1 cellular context compared by ENCODE assay signal in the genomic region with DNA sequence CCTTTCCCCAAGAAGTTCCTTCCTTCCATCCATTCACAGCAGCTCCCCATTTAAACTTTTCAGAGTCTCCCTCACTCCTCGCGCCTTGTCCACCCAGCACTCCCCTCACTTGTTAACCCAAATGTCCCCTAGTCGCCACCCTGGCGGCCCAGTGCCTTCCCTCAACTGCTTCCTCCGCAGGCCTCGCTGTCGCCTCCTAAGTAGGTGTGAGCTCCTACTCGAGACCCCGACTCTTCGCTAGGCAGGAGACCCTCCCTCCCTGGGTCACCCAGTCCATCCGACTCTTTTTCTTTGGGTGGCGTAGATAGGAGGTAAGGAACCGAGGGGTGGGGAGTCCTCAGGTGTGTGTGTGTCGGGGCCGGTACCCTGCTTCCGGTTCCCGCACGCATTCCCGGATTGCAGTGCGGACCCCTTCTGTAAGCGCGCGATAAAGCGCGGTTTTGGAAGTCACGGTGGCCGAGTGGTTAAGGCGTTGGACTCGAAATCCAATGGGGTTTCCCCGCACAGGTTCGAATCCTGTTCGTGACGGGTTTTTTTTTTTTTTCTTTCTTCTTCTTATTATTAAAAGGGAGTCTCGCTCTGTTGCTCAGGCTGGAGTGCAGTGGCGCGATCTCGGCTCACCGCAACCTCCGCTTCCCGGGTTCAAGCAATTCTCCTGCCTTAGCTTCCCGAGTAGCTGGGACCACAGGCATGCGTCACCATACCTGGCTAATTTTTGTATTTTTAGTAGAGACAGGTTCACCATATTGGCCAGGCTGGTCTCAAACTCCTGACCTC.
TF ChIP-seq lines count a peak whose summit lies in the region.

No MANE protein-coding gene starts in this region.

TF ChIP-seq in HepG2, 621 proteins besides CTCF, POLR2A, EP300 and RAD21 (continued from another document and continues in another):
- TF ChIP-seq, protein P1, sequence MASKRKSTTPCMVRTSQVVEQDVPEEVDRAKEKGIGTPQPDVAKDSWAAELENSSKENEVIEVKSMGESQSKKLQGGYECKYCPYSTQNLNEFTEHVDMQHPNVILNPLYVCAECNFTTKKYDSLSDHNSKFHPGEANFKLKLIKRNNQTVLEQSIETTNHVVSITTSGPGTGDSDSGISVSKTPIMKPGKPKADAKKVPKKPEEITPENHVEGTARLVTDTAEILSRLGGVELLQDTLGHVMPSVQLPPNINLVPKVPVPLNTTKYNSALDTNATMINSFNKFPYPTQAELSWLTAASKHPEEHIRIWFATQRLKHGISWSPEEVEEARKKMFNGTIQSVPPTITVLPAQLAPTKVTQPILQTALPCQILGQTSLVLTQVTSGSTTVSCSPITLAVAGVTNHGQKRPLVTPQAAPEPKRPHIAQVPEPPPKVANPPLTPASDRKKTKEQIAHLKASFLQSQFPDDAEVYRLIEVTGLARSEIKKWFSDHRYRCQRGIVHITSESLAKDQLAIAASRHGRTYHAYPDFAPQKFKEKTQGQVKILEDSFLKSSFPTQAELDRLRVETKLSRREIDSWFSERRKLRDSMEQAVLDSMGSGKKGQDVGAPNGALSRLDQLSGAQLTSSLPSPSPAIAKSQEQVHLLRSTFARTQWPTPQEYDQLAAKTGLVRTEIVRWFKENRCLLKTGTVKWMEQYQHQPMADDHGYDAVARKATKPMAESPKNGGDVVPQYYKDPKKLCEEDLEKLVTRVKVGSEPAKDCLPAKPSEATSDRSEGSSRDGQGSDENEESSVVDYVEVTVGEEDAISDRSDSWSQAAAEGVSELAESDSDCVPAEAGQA (IDR thresholded peaks at IDR 0.05; ENCODE audit: low read depth): no peak
- TF ChIP-seq, protein P1 (CRISPR knock-in tag; IDR thresholded peaks at IDR 0.05; ENCODE audit: borderline replicate concordance): 0 out of 2 replicates have a peak, but pooled peaks have one; percentile 22
- TF ChIP-seq ZNF451 (CRISPR knock-in tag; IDR thresholded peaks at IDR 0.05) (peak; percentile 75; the same call in 1 of the 2 replicates), ZNF292 (CRISPR knock-in tag; IDR thresholded peaks at IDR 0.05; ENCODE audit: borderline replicate concordance, low read depth) (no peak; the same call in 1 of the 2 replicates), ZNF564 (CRISPR knock-in tag; IDR thresholded peaks at IDR 0.05) (no peak), SALL2 (CRISPR knock-in tag; IDR thresholded peaks at IDR 0.05) (no peak), GATAD1 (CRISPR knock-in tag; IDR thresholded peaks at IDR 0.05) (peak; percentile 71), KLF16 (CRISPR knock-in tag; IDR thresholded peaks at IDR 0.05) (0 out of 4 replicates have a peak, but pooled peaks of 1 of the 2 experiments have one; percentile 34), FOXK1 (CRISPR knock-in tag; IDR thresholded peaks at IDR 0.05; ENCODE audit: borderline replicate concordance, low read depth) (peak; percentile 42; the same call in 1 of the 2 replicates), SMAD3 (CRISPR knock-in tag; IDR thresholded peaks at IDR 0.05) (peak; percentile 93; the same call in 1 of the 2 replicates), BCL6 (CRISPR knock-in tag; IDR thresholded peaks at IDR 0.05) (no peak), ZNF24 (IDR thresholded peaks at IDR 0.05) (peak; percentile 91), TEAD2 (CRISPR knock-in tag; IDR thresholded peaks at IDR 0.05) (no peak), ZNF567 (CRISPR knock-in tag; IDR thresholded peaks at IDR 0.05; ENCODE audit: borderline replicate concordance) (0 out of 2 replicates have a peak, but pooled peaks have one; percentile 74), MTA1 (CRISPR knock-in tag; IDR thresholded peaks at IDR 0.05; ENCODE audit: borderline replicate concordance) (peak; percentile 74; the same call in 1 of the 2 replicates), ZNF792 (CRISPR knock-in tag; IDR thresholded peaks at IDR 0.05) (no peak), ATM (IDR thresholded peaks at IDR 0.05; ENCODE audit: borderline replicate concordance) (no peak), RXRA (CRISPR knock-in tag; IDR thresholded peaks at IDR 0.05) (no peak), ZNF7 (CRISPR knock-in tag; IDR thresholded peaks at IDR 0.05) (no peak), ZNF891 (CRISPR knock-in tag; IDR thresholded peaks at IDR 0.05) (0 out of 2 replicates have a peak, but pooled peaks have one; percentile 65)
- TF ChIP-seq, protein P2, sequence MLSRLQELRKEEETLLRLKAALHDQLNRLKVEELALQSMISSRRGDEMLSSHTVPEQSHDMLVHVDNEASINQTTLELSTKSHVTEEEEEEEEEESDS (CRISPR knock-in tag; IDR thresholded peaks at IDR 0.05; ENCODE audit: borderline replicate concordance): no peak
- TF ChIP-seq, protein P3, sequence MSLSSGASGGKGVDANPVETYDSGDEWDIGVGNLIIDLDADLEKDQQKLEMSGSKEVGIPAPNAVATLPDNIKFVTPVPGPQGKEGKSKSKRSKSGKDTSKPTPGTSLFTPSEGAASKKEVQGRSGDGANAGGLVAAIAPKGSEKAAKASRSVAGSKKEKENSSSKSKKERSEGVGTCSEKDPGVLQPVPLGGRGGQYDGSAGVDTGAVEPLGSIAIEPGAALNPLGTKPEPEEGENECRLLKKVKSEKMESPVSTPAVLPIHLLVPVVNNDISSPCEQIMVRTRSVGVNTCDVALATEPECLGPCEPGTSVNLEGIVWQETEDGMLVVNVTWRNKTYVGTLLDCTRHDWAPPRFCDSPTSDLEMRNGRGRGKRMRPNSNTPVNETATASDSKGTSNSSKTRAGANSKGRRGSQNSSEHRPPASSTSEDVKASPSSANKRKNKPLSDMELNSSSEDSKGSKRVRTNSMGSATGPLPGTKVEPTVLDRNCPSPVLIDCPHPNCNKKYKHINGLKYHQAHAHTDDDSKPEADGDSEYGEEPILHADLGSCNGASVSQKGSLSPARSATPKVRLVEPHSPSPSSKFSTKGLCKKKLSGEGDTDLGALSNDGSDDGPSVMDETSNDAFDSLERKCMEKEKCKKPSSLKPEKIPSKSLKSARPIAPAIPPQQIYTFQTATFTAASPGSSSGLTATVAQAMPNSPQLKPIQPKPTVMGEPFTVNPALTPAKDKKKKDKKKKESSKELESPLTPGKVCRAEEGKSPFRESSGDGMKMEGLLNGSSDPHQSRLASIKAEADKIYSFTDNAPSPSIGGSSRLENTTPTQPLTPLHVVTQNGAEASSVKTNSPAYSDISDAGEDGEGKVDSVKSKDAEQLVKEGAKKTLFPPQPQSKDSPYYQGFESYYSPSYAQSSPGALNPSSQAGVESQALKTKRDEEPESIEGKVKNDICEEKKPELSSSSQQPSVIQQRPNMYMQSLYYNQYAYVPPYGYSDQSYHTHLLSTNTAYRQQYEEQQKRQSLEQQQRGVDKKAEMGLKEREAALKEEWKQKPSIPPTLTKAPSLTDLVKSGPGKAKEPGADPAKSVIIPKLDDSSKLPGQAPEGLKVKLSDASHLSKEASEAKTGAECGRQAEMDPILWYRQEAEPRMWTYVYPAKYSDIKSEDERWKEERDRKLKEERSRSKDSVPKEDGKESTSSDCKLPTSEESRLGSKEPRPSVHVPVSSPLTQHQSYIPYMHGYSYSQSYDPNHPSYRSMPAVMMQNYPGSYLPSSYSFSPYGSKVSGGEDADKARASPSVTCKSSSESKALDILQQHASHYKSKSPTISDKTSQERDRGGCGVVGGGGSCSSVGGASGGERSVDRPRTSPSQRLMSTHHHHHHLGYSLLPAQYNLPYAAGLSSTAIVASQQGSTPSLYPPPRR (CRISPR knock-in tag; IDR thresholded peaks at IDR 0.05; ENCODE audit: borderline replicate concordance): no peak
- TF ChIP-seq, protein P4, sequence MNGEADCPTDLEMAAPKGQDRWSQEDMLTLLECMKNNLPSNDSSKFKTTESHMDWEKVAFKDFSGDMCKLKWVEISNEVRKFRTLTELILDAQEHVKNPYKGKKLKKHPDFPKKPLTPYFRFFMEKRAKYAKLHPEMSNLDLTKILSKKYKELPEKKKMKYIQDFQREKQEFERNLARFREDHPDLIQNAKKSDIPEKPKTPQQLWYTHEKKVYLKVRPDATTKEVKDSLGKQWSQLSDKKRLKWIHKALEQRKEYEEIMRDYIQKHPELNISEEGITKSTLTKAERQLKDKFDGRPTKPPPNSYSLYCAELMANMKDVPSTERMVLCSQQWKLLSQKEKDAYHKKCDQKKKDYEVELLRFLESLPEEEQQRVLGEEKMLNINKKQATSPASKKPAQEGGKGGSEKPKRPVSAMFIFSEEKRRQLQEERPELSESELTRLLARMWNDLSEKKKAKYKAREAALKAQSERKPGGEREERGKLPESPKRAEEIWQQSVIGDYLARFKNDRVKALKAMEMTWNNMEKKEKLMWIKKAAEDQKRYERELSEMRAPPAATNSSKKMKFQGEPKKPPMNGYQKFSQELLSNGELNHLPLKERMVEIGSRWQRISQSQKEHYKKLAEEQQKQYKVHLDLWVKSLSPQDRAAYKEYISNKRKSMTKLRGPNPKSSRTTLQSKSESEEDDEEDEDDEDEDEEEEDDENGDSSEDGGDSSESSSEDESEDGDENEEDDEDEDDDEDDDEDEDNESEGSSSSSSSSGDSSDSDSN (CRISPR knock-in tag; IDR thresholded peaks at IDR 0.05): peak; percentile 70
- TF ChIP-seq, protein P5, sequence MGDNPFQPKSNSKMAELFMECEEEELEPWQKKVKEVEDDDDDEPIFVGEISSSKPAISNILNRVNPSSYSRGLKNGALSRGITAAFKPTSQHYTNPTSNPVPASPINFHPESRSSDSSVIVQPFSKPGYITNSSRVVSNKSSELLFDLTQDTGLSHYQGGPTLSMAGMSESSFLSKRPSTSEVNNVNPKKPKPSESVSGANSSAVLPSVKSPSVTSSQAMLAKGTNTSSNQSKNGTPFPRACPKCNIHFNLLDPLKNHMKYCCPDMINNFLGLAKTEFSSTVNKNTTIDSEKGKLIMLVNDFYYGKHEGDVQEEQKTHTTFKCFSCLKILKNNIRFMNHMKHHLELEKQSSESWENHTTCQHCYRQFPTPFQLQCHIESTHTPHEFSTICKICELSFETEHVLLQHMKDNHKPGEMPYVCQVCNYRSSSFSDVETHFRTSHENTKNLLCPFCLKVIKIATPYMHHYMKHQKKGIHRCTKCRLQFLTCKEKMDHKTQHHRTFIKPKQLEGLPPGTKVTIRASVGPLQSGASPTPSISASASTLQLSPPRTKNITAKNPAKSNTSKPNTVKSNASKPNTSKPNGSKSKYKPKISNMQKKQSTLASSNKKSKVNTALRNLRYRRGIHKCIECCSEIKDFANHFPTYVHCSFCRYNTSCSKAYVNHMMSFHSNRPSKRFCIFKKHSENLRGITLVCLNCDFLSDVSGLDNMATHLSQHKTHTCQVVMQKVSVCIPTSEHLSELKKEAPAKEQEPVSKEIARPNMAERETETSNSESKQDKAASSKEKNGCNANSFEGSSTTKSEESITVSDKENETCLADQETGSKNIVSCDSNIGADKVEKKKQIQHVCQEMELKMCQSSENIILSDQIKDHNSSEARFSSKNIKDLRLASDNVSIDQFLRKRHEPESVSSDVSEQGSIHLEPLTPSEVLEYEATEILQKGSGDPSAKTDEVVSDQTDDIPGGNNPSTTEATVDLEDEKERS (CRISPR knock-in tag; IDR thresholded peaks at IDR 0.05): peak; percentile 89
- TF ChIP-seq, protein P6, sequence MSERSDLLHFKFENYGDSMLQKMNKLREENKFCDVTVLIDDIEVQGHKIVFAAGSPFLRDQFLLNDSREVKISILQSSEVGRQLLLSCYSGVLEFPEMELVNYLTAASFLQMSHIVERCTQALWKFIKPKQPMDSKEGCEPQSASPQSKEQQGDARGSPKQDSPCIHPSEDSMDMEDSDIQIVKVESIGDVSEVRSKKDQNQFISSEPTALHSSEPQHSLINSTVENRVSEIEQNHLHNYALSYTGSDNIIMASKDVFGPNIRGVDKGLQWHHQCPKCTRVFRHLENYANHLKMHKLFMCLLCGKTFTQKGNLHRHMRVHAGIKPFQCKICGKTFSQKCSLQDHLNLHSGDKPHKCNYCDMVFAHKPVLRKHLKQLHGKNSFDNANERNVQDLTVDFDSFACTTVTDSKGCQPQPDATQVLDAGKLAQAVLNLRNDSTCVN (CRISPR knock-in tag; IDR thresholded peaks at IDR 0.05; ENCODE audit: borderline replicate concordance): no peak
- TF ChIP-seq, protein P7, sequence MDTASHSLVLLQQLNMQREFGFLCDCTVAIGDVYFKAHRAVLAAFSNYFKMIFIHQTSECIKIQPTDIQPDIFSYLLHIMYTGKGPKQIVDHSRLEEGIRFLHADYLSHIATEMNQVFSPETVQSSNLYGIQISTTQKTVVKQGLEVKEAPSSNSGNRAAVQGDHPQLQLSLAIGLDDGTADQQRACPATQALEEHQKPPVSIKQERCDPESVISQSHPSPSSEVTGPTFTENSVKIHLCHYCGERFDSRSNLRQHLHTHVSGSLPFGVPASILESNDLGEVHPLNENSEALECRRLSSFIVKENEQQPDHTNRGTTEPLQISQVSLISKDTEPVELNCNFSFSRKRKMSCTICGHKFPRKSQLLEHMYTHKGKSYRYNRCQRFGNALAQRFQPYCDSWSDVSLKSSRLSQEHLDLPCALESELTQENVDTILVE (CRISPR knock-in tag; IDR thresholded peaks at IDR 0.05): peak; percentile 62; the same call in 1 of the 2 replicates
- TF ChIP-seq, protein P8, sequence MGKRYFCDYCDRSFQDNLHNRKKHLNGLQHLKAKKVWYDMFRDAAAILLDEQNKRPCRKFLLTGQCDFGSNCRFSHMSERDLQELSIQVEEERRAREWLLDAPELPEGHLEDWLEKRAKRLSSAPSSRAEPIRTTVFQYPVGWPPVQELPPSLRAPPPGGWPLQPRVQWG (CRISPR knock-in tag; IDR thresholded peaks at IDR 0.05; ENCODE audit: borderline replicate concordance, low read depth): no peak
- TF ChIP-seq, protein P9, sequence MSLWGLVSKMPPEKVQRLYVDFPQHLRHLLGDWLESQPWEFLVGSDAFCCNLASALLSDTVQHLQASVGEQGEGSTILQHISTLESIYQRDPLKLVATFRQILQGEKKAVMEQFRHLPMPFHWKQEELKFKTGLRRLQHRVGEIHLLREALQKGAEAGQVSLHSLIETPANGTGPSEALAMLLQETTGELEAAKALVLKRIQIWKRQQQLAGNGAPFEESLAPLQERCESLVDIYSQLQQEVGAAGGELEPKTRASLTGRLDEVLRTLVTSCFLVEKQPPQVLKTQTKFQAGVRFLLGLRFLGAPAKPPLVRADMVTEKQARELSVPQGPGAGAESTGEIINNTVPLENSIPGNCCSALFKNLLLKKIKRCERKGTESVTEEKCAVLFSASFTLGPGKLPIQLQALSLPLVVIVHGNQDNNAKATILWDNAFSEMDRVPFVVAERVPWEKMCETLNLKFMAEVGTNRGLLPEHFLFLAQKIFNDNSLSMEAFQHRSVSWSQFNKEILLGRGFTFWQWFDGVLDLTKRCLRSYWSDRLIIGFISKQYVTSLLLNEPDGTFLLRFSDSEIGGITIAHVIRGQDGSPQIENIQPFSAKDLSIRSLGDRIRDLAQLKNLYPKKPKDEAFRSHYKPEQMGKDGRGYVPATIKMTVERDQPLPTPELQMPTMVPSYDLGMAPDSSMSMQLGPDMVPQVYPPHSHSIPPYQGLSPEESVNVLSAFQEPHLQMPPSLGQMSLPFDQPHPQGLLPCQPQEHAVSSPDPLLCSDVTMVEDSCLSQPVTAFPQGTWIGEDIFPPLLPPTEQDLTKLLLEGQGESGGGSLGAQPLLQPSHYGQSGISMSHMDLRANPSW (CRISPR knock-in tag; IDR thresholded peaks at IDR 0.05; ENCODE audit: borderline replicate concordance): 0 out of 2 replicates have a peak, but pooled peaks have one; percentile 70
